Comparison of ENCODE assay signal across 12 cellular contexts in the genomic region with DNA sequence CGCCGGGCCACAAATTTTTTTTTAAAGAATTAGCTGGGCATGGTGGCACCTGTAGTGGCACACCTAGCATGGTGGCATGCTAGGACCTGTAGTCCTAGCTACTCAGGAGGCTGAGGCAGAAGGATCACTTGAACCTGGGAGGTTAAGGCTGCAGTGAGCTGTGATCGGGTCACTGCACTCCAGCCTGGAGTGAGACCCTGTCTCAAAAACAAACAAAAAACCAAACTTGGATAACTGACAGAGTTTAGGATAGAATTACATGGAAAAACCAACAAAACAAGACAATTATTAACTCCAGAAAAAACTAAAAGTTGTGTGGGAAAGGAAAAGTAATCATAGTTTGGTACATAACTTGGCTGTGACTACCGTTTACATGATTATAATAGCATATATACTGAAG. TPM values are rescaled to one million over a fixed set of nuclear protein-coding genes. Genes with fewer than 3 reads are reported as not detected.
DNase-seq lines count a peak whose midpoint lies in the region; ATAC-seq and TF ChIP-seq lines count a peak whose summit lies in the region.
"Had no signal": no experiment of that assay in that cellular context is flagged by ENCODE, and none has a peak within 500 bp of the region (broad histone marks: within the 10 kb centered on the region; RNA-seq: fewer than 3 reads in every experiment).

No MANE protein-coding gene starts in this region.

- no peak for ATAC-seq in DND-41 (ENCODE audit: insufficient read depth, low read depth)

- H3K36me3 ChIP-seq in ACC112 (ENCODE audit: insufficient read depth, low read length) (no peaks in the 10 kb centered on the region), DND-41 (ENCODE audit: insufficient read depth, low read length) (no peaks in the 10 kb centered on the region), mesendoderm (ENCODE audit: control insufficient read depth, insufficient read depth, low read length) (no peaks in the 10 kb centered on the region), WERI-Rb-1 (no peaks in the 10 kb centered on the region)
- H3K36me3 ChIP-seq: HAP-1, sigmoid colon had no signal

- H3K56ac ChIP-seq in mesendoderm (ENCODE audit: low read length): no peak overlapping the region

- H3K79me2 ChIP-seq in ACC112 (ENCODE audit: control insufficient read depth, insufficient read depth, low read length, unreplicated experiment) (peaks cover 30% of the 10 kb centered on the region), DND-41 (ENCODE audit: insufficient read depth, low read length) (peaks cover 22% of the 10 kb centered on the region), mesendoderm (ENCODE audit: control insufficient read depth, insufficient read depth, low read length) (no peaks in the 10 kb centered on the region)

- H3K9me3 Mint-ChIP-seq in activated naive CD8-positive, alpha-beta T cell treated with anti-CD3 and anti-CD28 coated beads for 36 hours: peaks cover 1% of the 10 kb centered on the region

- H3K79me1 ChIP-seq in mesendoderm (ENCODE audit: low read length): no peaks in the 10 kb centered on the region

- DNase-seq in DND-41 (no peak), mesendoderm (no peak), WERI-Rb-1 (no peak), DMS53 (lab: John Stamatoyannopoulos, UW) (no peak), HPDE6-E6E7 (ENCODE audit: extremely low spot score) (no peak)
- DNase-seq in activated naive CD8-positive, alpha-beta T cell treated with anti-CD3 and anti-CD28 coated beads for 36 hours: no peak
- no peak for DNase-seq in stimulated activated CD4-positive, alpha-beta T cell treated with anti-CD3 and anti-CD28 coated beads, Interleukin-2, amount 100 ng/mL, for 48 hours
- DNase-seq: activated gamma-delta T cell treated with Interleukin-2 at 50 U/mL for 16 hours, NCI-H2029, sigmoid colon had no signal

- no peak overlapping the region for H2BK5ac ChIP-seq in mesendoderm (ENCODE audit: low read length)

- H3K27ac ChIP-seq in ACC112 (ENCODE audit: low read depth, low read length): peak overlapping the region; percentile 99
- H3K27ac ChIP-seq in DND-41 (ENCODE audit: low read length): no peak overlapping the region
- no peak overlapping the region for H3K27ac ChIP-seq in mesendoderm (ENCODE audit: low read depth, low read length)
- no peak overlapping the region for H3K27ac ChIP-seq in WERI-Rb-1

- H3K9ac ChIP-seq in DND-41 (ENCODE audit: low read depth, low read length): no peak overlapping the region
- H3K9ac ChIP-seq in mesendoderm (ENCODE audit: low read length): no peak overlapping the region

- no peak overlapping the region for H2BK120ac ChIP-seq in mesendoderm (ENCODE audit: low read depth, low read length)

- H2BK15ac ChIP-seq in mesendoderm (replicated peaks; ENCODE audit: low read depth): no peak overlapping the region

- H2AFZ ChIP-seq in ACC112 (ENCODE audit: low read length, unreplicated experiment): no peak overlapping the region
- no peak overlapping the region for H2AFZ ChIP-seq in DND-41 (ENCODE audit: low read depth, low read length)

- H4K8ac ChIP-seq in mesendoderm (ENCODE audit: low read depth, low read length): no peak overlapping the region

- H3K4me3 ChIP-seq in ACC112 (ENCODE audit: low read depth, low read length) (peak overlapping the region; percentile 97), DND-41 (ENCODE audit: low read depth in 1 of 2, low read length in 2 of 2) (no peak overlapping the region), mesendoderm (ENCODE audit: low read length) (no peak overlapping the region), WERI-Rb-1 (ENCODE audit: low read depth, low read length) (no peak overlapping the region)
- H3K4me3 ChIP-seq: HAP-1, sigmoid colon had no signal

- no CpG with 5 or more reads among the region's 4 CpGs for WGBS in mesendoderm (ENCODE audit: extremely low coverage, insufficient coverage, low lambda C conversion rate)

- H3K36me3 Mint-ChIP-seq in activated naive CD8-positive, alpha-beta T cell treated with anti-CD3 and anti-CD28 coated beads for 36 hours: peaks cover 13% of the 10 kb centered on the region

- no peak overlapping the region for H3K4ac ChIP-seq in mesendoderm (ENCODE audit: low read depth, low read length)

- no peaks in the 10 kb centered on the region for H4K20me1 ChIP-seq in DND-41 (ENCODE audit: insufficient read depth, low read length)

- H3K18ac ChIP-seq in mesendoderm (ENCODE audit: low read length): no peak overlapping the region

- H3K27me3 Mint-ChIP-seq in activated naive CD8-positive, alpha-beta T cell treated with anti-CD3 and anti-CD28 coated beads for 36 hours: no peaks in the 10 kb centered on the region

- H3K4me2 ChIP-seq in DND-41 (ENCODE audit: insufficient read depth, low read length) (peak overlapping the region; percentile 34), mesendoderm (ENCODE audit: low read length) (no peak overlapping the region)

- H3K4me1 ChIP-seq in ACC112 (ENCODE audit: control insufficient read depth, insufficient read depth, low read length, unreplicated experiment): peaks cover 18% of the 10 kb centered on the region
- H3K4me1 ChIP-seq in DND-41 (ENCODE audit: insufficient read depth, low read length): peaks cover 48% of the 10 kb centered on the region
- H3K4me1 ChIP-seq in mesendoderm (ENCODE audit: control insufficient read depth, low read depth, low read length): no peaks in the 10 kb centered on the region

- H3K4me3 Mint-ChIP-seq in activated naive CD8-positive, alpha-beta T cell treated with anti-CD3 and anti-CD28 coated beads for 36 hours: peak overlapping the region; percentile 98

- H3K27me3 ChIP-seq in ACC112 (ENCODE audit: insufficient read depth, low read length) (no peaks in the 10 kb centered on the region), DND-41 (ENCODE audit: insufficient read depth, low read length, poor library complexity) (no peaks in the 10 kb centered on the region), mesendoderm (ENCODE audit: insufficient read depth, low read length, poor library complexity) (no peaks in the 10 kb centered on the region), WERI-Rb-1 (ENCODE audit: insufficient read depth, low read depth, severe bottlenecking) (no peaks in the 10 kb centered on the region)
- H3K27me3 ChIP-seq: sigmoid colon had no signal

- H3K9me3 ChIP-seq in DND-41 (ENCODE audit: insufficient read depth, low read length, severe bottlenecking): no peaks in the 10 kb centered on the region
- no peaks in the 10 kb centered on the region for H3K9me3 ChIP-seq in WERI-Rb-1 (ENCODE audit: severe bottlenecking)
- H3K9me3 ChIP-seq: HAP-1, sigmoid colon had no signal

- peaks cover 28% of the 10 kb centered on the region for H3K4me1 Mint-ChIP-seq in activated naive CD8-positive, alpha-beta T cell treated with anti-CD3 and anti-CD28 coated beads for 36 hours

- TF ChIP-seq CTCF in DND-41 (IDR thresholded peaks at IDR 0.05; ENCODE audit: borderline replicate concordance, extremely low read depth, low read length, poor library complexity, severe bottlenecking) (no peak), WERI-Rb-1 (IDR thresholded peaks at IDR 0.05; ENCODE audit: low read depth, low read length) (no peak)

- no peak overlapping the region for H4K5ac ChIP-seq in mesendoderm (ENCODE audit: low read length)

- H2AK5ac ChIP-seq in mesendoderm (ENCODE audit: low read length): no peak overlapping the region

- H3K23ac ChIP-seq in mesendoderm (ENCODE audit: low read length): peak overlapping the region; percentile 48

- H3K27ac Mint-ChIP-seq in activated naive CD8-positive, alpha-beta T cell treated with anti-CD3 and anti-CD28 coated beads for 36 hours: peak overlapping the region; percentile 90

RNA-seq across cellular contexts. Expression of a gene that starts 1.6 kb away (rescaled TPM):
- 100 to 1,000 TPM; 190 to 198 TPM for total RNA-seq in activated naive CD8-positive, alpha-beta T cell treated with anti-CD3 and anti-CD28 coated beads for 36 hours
- 5.4 TPM for polyA plus RNA-seq in mesendoderm (2013, experiment 1 of 2)
- 5.5 TPM for polyA plus RNA-seq in mesendoderm (2013, experiment 2 of 2)

RNA-seq across cellular contexts. Expression of a gene that starts 42.5 kb away (rescaled TPM):
- total RNA-seq in activated naive CD8-positive, alpha-beta T cell treated with anti-CD3 and anti-CD28 coated beads for 36 hours: 100 to 1,000 TPM; 139 to 146 TPM
- polyA plus RNA-seq in mesendoderm (2013, experiment 1 of 2): 98.6 TPM
- polyA plus RNA-seq in mesendoderm (2013, experiment 2 of 2): 101 TPM

RNA-seq across cellular contexts. Expression of a gene that starts 42.9 kb away (rescaled TPM):
- total RNA-seq in activated naive CD8-positive, alpha-beta T cell treated with anti-CD3 and anti-CD28 coated beads for 36 hours: 10 to 100 TPM; 22.6 to 25.3 TPM
- polyA plus RNA-seq in mesendoderm (2013, experiment 1 of 2): 4.1 TPM
- polyA plus RNA-seq in mesendoderm (2013, experiment 2 of 2): 4.1 TPM
